ENCODE assay signal across 8 cellular contexts in genomic region chr9:2023532-2023931, GRCh38. TPM values are rescaled to one million over a fixed set of nuclear protein-coding genes. Genes with fewer than 3 reads are reported as not detected.
A peak's percentile ranks its signal among the peaks of the same experiment; 100 is the strongest.
DNase-seq lines count a peak whose midpoint lies in the region; ATAC-seq and TF ChIP-seq lines count a peak whose summit lies in the region.
"Had no signal": no experiment of that assay in that cellular context is flagged by ENCODE, and none has a peak within 500 bp of the region (broad histone marks: within the 10 kb centered on the region; RNA-seq: fewer than 3 reads in every experiment).

No MANE protein-coding gene starts in this region.

- no peak for DNase-seq in activated naive CD8-positive, alpha-beta T cell treated with anti-CD3 and anti-CD28 coated beads for 36 hours
- no peak for DNase-seq in sigmoid colon
- DNase-seq in SHP77 treated with DMSO at 0.1 percent for 48 hours (lab: John Stamatoyannopoulos, UW) = no peak
- no peak for DNase-seq in effector CD8-positive, alpha-beta T cell (lab: John Stamatoyannopoulos, UW)
- no peak for DNase-seq in inferior parietal cortex (ENCODE audit: extremely low spot score)
- DNase-seq: cortex of kidney had no signal

- peak overlapping the region in 1 of 4 donors; percentile 4 for H3K4me3 ChIP-seq in sigmoid colon

- H3K4me1 ChIP-seq in sigmoid colon = peaks cover 0 to 98% (median 90%) of the 10 kb centered on the region in 4 donors

- TF ChIP-seq CTCF in sigmoid colon (IDR thresholded peaks at IDR 0.05) = no peak

- H3K27me3 Mint-ChIP-seq in activated naive CD8-positive, alpha-beta T cell treated with anti-CD3 and anti-CD28 coated beads for 36 hours = no peaks in the 10 kb centered on the region

- WGBS in sigmoid colon, 2 donors = 20 to 49% methylated on average over 5 of the region's 5 CpGs

- peaks cover 88% of the 10 kb centered on the region for H3K4me1 Mint-ChIP-seq in activated naive CD8-positive, alpha-beta T cell treated with anti-CD3 and anti-CD28 coated beads for 36 hours

- H3K4me3 Mint-ChIP-seq in activated naive CD8-positive, alpha-beta T cell treated with anti-CD3 and anti-CD28 coated beads for 36 hours = peak overlapping the region; percentile 64

- TF ChIP-seq POLR2A in sigmoid colon (IDR thresholded peaks at IDR 0.05) = no peak

- intact Hi-C loops in sigmoid colon (cut with DNase I) = no loop called here

- no peaks in the 10 kb centered on the region for H3K36me3 ChIP-seq in sigmoid colon

- H3K27ac Mint-ChIP-seq in activated naive CD8-positive, alpha-beta T cell treated with anti-CD3 and anti-CD28 coated beads for 36 hours = peak overlapping the region; percentile 13

- no peaks in the 10 kb centered on the region for H3K27me3 ChIP-seq in sigmoid colon

- H3K9me3 ChIP-seq in sigmoid colon = no peaks in the 10 kb centered on the region

- no peak for TF ChIP-seq EP300 in sigmoid colon (IDR thresholded peaks at IDR 0.05)

- H3K27ac ChIP-seq in sigmoid colon = peak overlapping the region; percentile 44 to 75 (median 62)

- peaks cover 27% of the 10 kb centered on the region for H3K36me3 Mint-ChIP-seq in activated naive CD8-positive, alpha-beta T cell treated with anti-CD3 and anti-CD28 coated beads for 36 hours

- H3K9me3 Mint-ChIP-seq in activated naive CD8-positive, alpha-beta T cell treated with anti-CD3 and anti-CD28 coated beads for 36 hours = no peaks in the 10 kb centered on the region

- ATAC-seq in GM18873 (IDR thresholded peaks at IDR 0.05; ENCODE audit: low FRiP score, unreplicated experiment) (peak; percentile 62), HG02884 (IDR thresholded peaks at IDR 0.05; ENCODE audit: unreplicated experiment) (peak; percentile 40)

RNA-seq across cellular contexts. Expression of gene SMARCA2, which starts 8.4 kb away (rescaled TPM):
- total RNA-seq in activated naive CD8-positive, alpha-beta T cell treated with anti-CD3 and anti-CD28 coated beads for 36 hours = 10 to 100 TPM; 90.0 to 91.5 TPM
- total RNA-seq in sigmoid colon = 100 to 1,000 TPM in 1 of 4 donors, 10 to 100 TPM in 3; 75.0 to 209 (median 88.9) TPM
- polyA plus RNA-seq in sigmoid colon = 10 to 100 TPM; 32.1 to 45.9 (median 42.6) TPM
